ENCODE assay signal across 8 cellular contexts in genomic region chr5:173293817-173294672, GRCh38. TPM values are rescaled to one million over a fixed set of nuclear protein-coding genes. Genes with fewer than 3 reads are reported as not detected.
DNase-seq lines count a peak whose midpoint lies in the region; ATAC-seq and TF ChIP-seq lines count a peak whose summit lies in the region.

No MANE protein-coding gene starts in this region.

- peaks cover 22% of the 10 kb centered on the region for H3K27me3 ChIP-seq in effector memory CD4-positive, alpha-beta T cell (replicated peaks; ENCODE audit: control insufficient read depth, insufficient read depth, low read length, poor library complexity, severe bottlenecking)

- no peaks in the 10 kb centered on the region for H3K9me3 Mint-ChIP-seq in activated CD8-positive, alpha-beta T cell treated with anti-CD3 and anti-CD28 coated beads for 36 hours

- H3K36me3 Mint-ChIP-seq in activated CD8-positive, alpha-beta T cell treated with anti-CD3 and anti-CD28 coated beads for 36 hours (ENCODE audit: low read depth) = no peaks in the 10 kb centered on the region

- intact Hi-C loops in activated CD8-positive, alpha-beta T cell treated with anti-CD3 and anti-CD28 coated beads for 36 hours (cut with micrococcal nuclease) = loop anchor here (2.0 kb wide), 2 partner anchors 39 to 279 kb away; no protein-coding TSS in a partner anchor

- peaks cover 11% of the 10 kb centered on the region for H3K4me1 Mint-ChIP-seq in activated CD8-positive, alpha-beta T cell treated with anti-CD3 and anti-CD28 coated beads for 36 hours (ENCODE audit: low read depth)

- H3K9me3 ChIP-seq in effector memory CD4-positive, alpha-beta T cell (ENCODE audit: control insufficient read depth, low read length) = no peaks in the 10 kb centered on the region
- H3K9me3 ChIP-seq in mesodermal cell (ENCODE audit: control insufficient read depth, low read length) = peaks cover 5% of the 10 kb centered on the region

- peak overlapping the region; percentile 42 for H3K4me3 Mint-ChIP-seq in activated CD8-positive, alpha-beta T cell treated with anti-CD3 and anti-CD28 coated beads for 36 hours

- H3K27ac ChIP-seq in effector memory CD4-positive, alpha-beta T cell (ENCODE audit: insufficient read depth, low read length, poor library complexity, severe bottlenecking) = no peak overlapping the region
- H3K27ac ChIP-seq in mesodermal cell (ENCODE audit: low read depth, low read length, severe bottlenecking) = peak overlapping the region; percentile 10

- WGBS in mesodermal cell (ENCODE audit: insufficient coverage in 2 of 2), 2 experiments = 25 to 30% methylated on average over 29 to 31 of the region's 37 CpGs

- DNase-seq in AG09309 (ENCODE audit: low read depth) (peak; percentile 35), NCI-H748 treated with DMSO at 0.1 percent for 48 hours (lab: John Stamatoyannopoulos, UW) (peak; percentile 85)
- peak; percentile 78 for DNase-seq in activated CD8-positive, alpha-beta T cell treated with anti-CD3 and anti-CD28 coated beads for 36 hours
- DNase-seq in effector memory CD4-positive, alpha-beta T cell = peak in 1 of 3 donors; percentile 37
- peak; percentile 52 to 68 for DNase-seq in stimulated activated CD8-positive, alpha-beta memory T cell treated with anti-CD3 and anti-CD28 coated beads, Interleukin-2, amount 100 ng/mL, for 48 hours (ENCODE audit: low read depth in 2 of 2)

- H3K27ac Mint-ChIP-seq in activated CD8-positive, alpha-beta T cell treated with anti-CD3 and anti-CD28 coated beads for 36 hours = no peak overlapping the region

- H3K4me1 ChIP-seq in effector memory CD4-positive, alpha-beta T cell (ENCODE audit: control insufficient read depth, insufficient read depth, low read length, poor library complexity, severe bottlenecking) = peaks cover 5% of the 10 kb centered on the region
- peaks cover 48% of the 10 kb centered on the region for H3K4me1 ChIP-seq in mesodermal cell (ENCODE audit: control insufficient read depth, insufficient read depth, low read length, poor library complexity, severe bottlenecking)

- peaks cover 44% of the 10 kb centered on the region for H3K27me3 Mint-ChIP-seq in activated CD8-positive, alpha-beta T cell treated with anti-CD3 and anti-CD28 coated beads for 36 hours

- CTCF ChIA-PET in activated CD8-positive, alpha-beta T cell treated with anti-CD3 and anti-CD28 coated beads for 36 hours (lab: Charles Lee) = interaction anchor here (0.6 to 7.2 kb wide), 25 partner anchors 9 to 288 kb away, joined by 3 to 180 read pairs (median 4); partner anchors contain the start of genes NKX2-5 and STC2

- POLR2A ChIA-PET in activated CD8-positive, alpha-beta T cell treated with anti-CD3 and anti-CD28 coated beads for 36 hours (lab: Charles Lee) = interaction anchor here (1.1 kb wide), 2 partner anchors 37 to 38 kb away, joined by 4 to 5 read pairs; no protein-coding TSS in a partner anchor

- peak; percentile 85 for TF ChIP-seq CTCF in AG09309 (IDR thresholded peaks at IDR 0.05; ENCODE audit: control insufficient read depth, insufficient read depth, low read depth, low read length, missing control alignments)
- peak; percentile 87 for TF ChIP-seq CTCF in activated CD8-positive, alpha-beta T cell treated with anti-CD3 and anti-CD28 coated beads for 36 hours (IDR thresholded peaks at IDR 0.05)

- peak; percentile 76 for ATAC-seq in GM18909 (IDR thresholded peaks at IDR 0.05; ENCODE audit: poor library complexity, unreplicated experiment)
- peak; percentile 79 for ATAC-seq in HG03460 (IDR thresholded peaks at IDR 0.05; ENCODE audit: unreplicated experiment)
- peak; percentile 79 for ATAC-seq in activated CD8-positive, alpha-beta T cell treated with anti-CD3 and anti-CD28 coated beads for 36 hours

- no peaks in the 10 kb centered on the region for H3K36me3 ChIP-seq in effector memory CD4-positive, alpha-beta T cell (ENCODE audit: control insufficient read depth, insufficient read depth, low read length)
- H3K36me3 ChIP-seq in mesodermal cell (ENCODE audit: control insufficient read depth, insufficient read depth, low read length) = no peaks in the 10 kb centered on the region

- H3K4me3 ChIP-seq in AG09309 (ENCODE audit: control insufficient read depth, low read depth, low read length) (no peak overlapping the region), mesodermal cell (ENCODE audit: extremely low read depth, insufficient read depth, low read length, poor library complexity, severe bottlenecking) (peak overlapping the region; percentile 18)
- H3K4me3 ChIP-seq in effector memory CD4-positive, alpha-beta T cell (ENCODE audit: insufficient read depth, low read depth, low read length, poor library complexity, severe bottlenecking) = peak overlapping the region; percentile 35

RNA-seq across cellular contexts. Expression of gene STC2, which starts 34.2 kb away (rescaled TPM):
- total RNA-seq in activated CD8-positive, alpha-beta T cell treated with anti-CD3 and anti-CD28 coated beads for 36 hours = 10 to 100 TPM; 40.9 to 45.9 TPM
- 17.1 TPM for polyA plus RNA-seq in mesodermal cell (2013, experiment 1 of 2)
- 17.3 TPM for polyA plus RNA-seq in mesodermal cell (2013, experiment 2 of 2)

RNA-seq across cellular contexts. Expression of gene NKX2-5, which starts 59.0 kb away (rescaled TPM):
- total RNA-seq in activated CD8-positive, alpha-beta T cell treated with anti-CD3 and anti-CD28 coated beads for 36 hours = under 1 TPM in 1 of 2 experiments, not detected in 1; 0.36 TPM
- polyA plus RNA-seq in mesodermal cell (2013, experiment 1 of 2) = 66.8 TPM
- polyA plus RNA-seq in mesodermal cell (2013, experiment 2 of 2) = 61.6 TPM
